Comparison of ENCODE assay signal across 16 cellular contexts in the genomic region with DNA sequence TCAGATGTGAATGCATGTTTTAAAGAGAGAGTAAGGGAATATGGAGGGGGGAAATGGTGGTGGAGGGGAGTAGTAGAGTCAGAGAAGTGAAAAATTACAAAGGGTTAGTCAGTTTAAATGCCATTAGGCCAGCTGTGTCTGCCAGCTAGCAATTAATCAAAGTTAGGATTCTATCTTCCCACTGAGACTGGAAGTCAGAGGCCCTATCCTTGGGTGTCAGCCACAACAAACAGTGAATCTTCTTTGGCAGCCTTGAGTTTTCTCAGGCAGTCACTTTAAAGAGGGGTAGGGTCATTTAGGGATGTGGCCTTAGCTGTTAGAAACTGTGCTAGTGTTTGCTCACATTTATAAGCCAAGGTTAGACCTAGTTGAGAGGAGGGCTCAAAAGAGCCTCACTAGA.
DNase-seq lines count a peak whose midpoint lies in the region; ATAC-seq, FAIRE-seq and TF ChIP-seq lines count a peak whose summit lies in the region.
"Had no signal": no experiment of that assay in that cellular context is flagged by ENCODE, and none has a peak within 500 bp of the region (broad histone marks: within the 10 kb centered on the region; RNA-seq: fewer than 3 reads in every experiment).

No MANE protein-coding gene starts in this region.

- no peak overlapping the region for H2AFZ ChIP-seq in astrocyte (ENCODE audit: low read depth, low read length)

- H3K9ac ChIP-seq in astrocyte (ENCODE audit: low read length), result no peak overlapping the region

- no peak overlapping the region for H3K27ac ChIP-seq in astrocyte (ENCODE audit: low read depth, low read length)
- H3K27ac ChIP-seq: SJSA1 had no signal

- no peak for FAIRE-seq in astrocyte (lab: Jason Lieb, UNC)
- FAIRE-seq: K562 had no signal

- H3K79me2 ChIP-seq in astrocyte (ENCODE audit: insufficient read depth, low read length), result no peaks in the 10 kb centered on the region

- no peak overlapping the region for H3K27ac Mint-ChIP-seq in astrocyte (ENCODE audit: unreplicated experiment)
- H3K27ac Mint-ChIP-seq in nephron progenitor cell, result peak overlapping the region; percentile 62
- H3K27ac Mint-ChIP-seq: CD14-positive monocyte had no signal

- peaks cover 2% of the 10 kb centered on the region for H3K4me1 Mint-ChIP-seq in astrocyte (ENCODE audit: low read depth, unreplicated experiment)
- peaks cover 62% of the 10 kb centered on the region for H3K4me1 Mint-ChIP-seq in nephron progenitor cell

- H3K4me3 Mint-ChIP-seq in astrocyte (ENCODE audit: unreplicated experiment) (no peak overlapping the region), nephron progenitor cell (peak overlapping the region; percentile 7)
- H3K4me3 Mint-ChIP-seq: CD14-positive monocyte had no signal

- H3K36me3 Mint-ChIP-seq in astrocyte (ENCODE audit: low read depth, unreplicated experiment), result no peaks in the 10 kb centered on the region
- no peaks in the 10 kb centered on the region for H3K36me3 Mint-ChIP-seq in nephron progenitor cell (ENCODE audit: low read depth)
- H3K36me3 Mint-ChIP-seq: CD14-positive monocyte had no signal

- no peaks in the 10 kb centered on the region for H3K27me3 ChIP-seq in astrocyte (ENCODE audit: insufficient read depth, low read length)
- H3K27me3 ChIP-seq: SJSA1 had no signal

- no peaks in the 10 kb centered on the region for H3K36me3 ChIP-seq in astrocyte (ENCODE audit: insufficient read depth, low read length)
- H3K36me3 ChIP-seq: SJSA1 had no signal

- TF ChIP-seq CTCF in astrocyte (IDR thresholded peaks at IDR 0.05; ENCODE audit: insufficient read depth, low read depth, low read length) (no peak), nephron progenitor cell (IDR thresholded peaks at IDR 0.05) (no peak)

- no peak overlapping the region for H3K4me3 ChIP-seq in astrocyte (ENCODE audit: insufficient read depth, low read depth, low read length)
- H3K4me3 ChIP-seq: K562, SJSA1 had no signal

- no peak for ATAC-seq in GM21717 (IDR thresholded peaks at IDR 0.05; ENCODE audit: unreplicated experiment)
- ATAC-seq: K562 had no signal

- H3K4me1 ChIP-seq in astrocyte (ENCODE audit: insufficient read depth, low read length), result no peaks in the 10 kb centered on the region

- DNase-seq in EH (ENCODE audit: low read depth) (peak; percentile 75), LHCN-M2 (ENCODE audit: low read depth) (peak; percentile 49), astrocyte (ENCODE audit: low read depth) (peak; percentile 22), nephron progenitor cell (no peak), UCSD-AML1 (lab: John Stamatoyannopoulos, UW; ENCODE audit: unreplicated experiment) (no peak), globus pallidus (ENCODE audit: low spot score) (no peak), NCI-H1694 treated with DMSO at 0.1 percent for 48 hours (lab: John Stamatoyannopoulos, UW) (no peak)
- DNase-seq: DMS 273 treated with DMSO at 0.1 percent for 48 hours, HCEC 1CT, NCI-H1436 treated with DMSO at 0.1 percent for 48 hours, NCI-H2081 treated with DMSO at 0.1 percent for 48 hours, NCI-H526 treated with DMSO at 0.1 percent for 48 hours had no signal

- no peaks in the 10 kb centered on the region for H3K9me3 ChIP-seq in astrocyte (ENCODE audit: insufficient read depth, low read depth, low read length)
- H3K9me3 ChIP-seq: SJSA1 had no signal

- no peak overlapping the region for H3K4me2 ChIP-seq in astrocyte (ENCODE audit: low read length)

- no peaks in the 10 kb centered on the region for H3K27me3 Mint-ChIP-seq in astrocyte (ENCODE audit: low read depth, unreplicated experiment)
- H3K27me3 Mint-ChIP-seq in nephron progenitor cell (ENCODE audit: low read depth, poor library complexity), result no peaks in the 10 kb centered on the region

- no peaks in the 10 kb centered on the region for H4K20me1 ChIP-seq in astrocyte (ENCODE audit: insufficient read depth, low read length)

- H3K9me3 Mint-ChIP-seq in astrocyte (ENCODE audit: unreplicated experiment) (no peaks in the 10 kb centered on the region), nephron progenitor cell (peaks cover 5% of the 10 kb centered on the region)

Comparison
In these comparisons a context has a peak if more than half of its experiments do, and no peak if none do; other contexts are left out.
1. DNase-seq: peak in EH (single experiment), LHCN-M2 (single experiment) and astrocyte (single experiment); none in nephron progenitor cell (single experiment), UCSD-AML1 (single experiment), globus pallidus (single experiment) and NCI-H1694 treated with DMSO at 0.1 percent for 48 hours (single experiment).